In the genomic region with DNA sequence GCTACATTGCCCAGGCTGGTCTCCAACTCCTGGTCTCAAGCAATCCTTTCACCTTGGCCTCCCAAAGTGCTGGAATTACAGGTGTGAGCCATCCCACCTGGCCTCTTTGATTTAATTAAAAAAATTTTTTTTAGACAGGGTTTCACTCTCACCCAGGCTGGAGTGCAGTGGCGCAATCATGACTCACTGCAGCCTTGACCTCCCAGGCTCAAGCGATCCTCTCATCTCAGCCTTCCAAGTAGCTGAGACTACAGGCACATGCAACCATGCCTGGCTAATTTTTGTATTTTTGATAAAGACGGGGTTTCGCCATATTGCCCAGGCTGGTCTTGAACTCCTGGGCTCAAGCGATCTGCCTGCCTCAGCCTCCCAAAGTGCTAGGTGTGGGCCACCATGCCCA, we compare ENCODE assay signal across 4 cellular contexts. TPM values are rescaled to one million over a fixed set of nuclear protein-coding genes. Genes with fewer than 3 reads are reported as not detected.
"Had no signal": no experiment of that assay in that cellular context is flagged by ENCODE, and none has a peak within 500 bp of the region (broad histone marks: within the 10 kb centered on the region; RNA-seq: fewer than 3 reads in every experiment).

No MANE protein-coding gene starts in this region.

RNA-seq across cellular contexts. Expression of gene ANKRD29, which starts 26.2 kb away (rescaled TPM):
- total RNA-seq: activated CD8-positive, alpha-beta T cell treated with anti-CD3 and anti-CD28 coated beads, Interleukin-2, amount 10 ng/mL, durations not matched to agents 7 days and 5 days; activated naive CD8-positive, alpha-beta T cell treated with anti-CD3 and anti-CD28 coated beads, Interleukin-2, amount 10 ng/mL, durations not matched to agents 7 days and 5 days; OCI-LY7 had no signal

RNA-seq across cellular contexts. Expression of gene LAMA3, which starts 52.8 kb away (rescaled TPM):
- total RNA-seq: T-helper 1 cell treated with Interleukin-12 subunit alpha and Interleukin-12 subunit beta and Interleukin-4 antibody, amounts not matched to agents 30 ng/mL and 1 ng/mL, for 36 hours had no signal
